In the genomic region with DNA sequence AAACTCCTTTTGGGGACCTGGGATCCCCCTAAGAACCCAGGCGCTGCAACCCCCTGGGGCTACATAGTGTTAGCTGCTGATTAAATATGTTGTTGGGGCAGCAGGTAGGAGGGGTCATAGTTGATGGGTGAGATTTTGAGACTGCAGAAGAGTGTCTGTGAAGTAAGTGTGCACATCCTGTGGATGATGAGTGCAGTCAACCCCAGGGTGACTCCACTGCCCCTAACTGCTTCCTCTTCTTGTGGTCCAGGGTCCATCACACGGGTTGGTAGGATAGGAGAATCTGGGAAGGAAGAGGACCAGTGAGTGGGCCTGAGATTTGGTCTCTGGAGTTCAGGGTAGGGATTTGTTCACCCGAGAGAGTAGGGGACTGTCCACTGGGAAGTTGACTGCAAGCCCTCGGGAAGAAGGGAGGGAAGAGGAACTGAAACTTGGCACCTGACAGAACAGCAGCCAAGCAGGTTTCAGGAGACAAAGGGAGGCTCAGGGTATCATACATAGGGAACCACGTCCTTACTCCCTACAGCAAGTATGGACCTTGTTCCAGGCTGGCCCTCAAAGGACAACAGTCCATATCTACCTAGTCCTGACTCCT, we compare ENCODE assay signal across 10 cellular contexts. TPM values are rescaled to one million over a fixed set of nuclear protein-coding genes. Genes with fewer than 3 reads are reported as not detected.
DNase-seq lines count a peak whose midpoint lies in the region; ATAC-seq and TF ChIP-seq lines count a peak whose summit lies in the region.
"Had no signal": no experiment of that assay in that cellular context is flagged by ENCODE, and none has a peak within 500 bp of the region (broad histone marks: within the 10 kb centered on the region; RNA-seq: fewer than 3 reads in every experiment).

No MANE protein-coding gene starts in this region.

- H3K9me3 ChIP-seq in AG04450 (ENCODE audit: control insufficient read depth, insufficient read depth, low read length) (peaks cover 3% of the 10 kb centered on the region; the same call in 1 of the 2 replicates), body of pancreas (no peaks in the 10 kb centered on the region)
- H3K9me3 ChIP-seq: mucosa of descending colon had no signal

- CTCF ChIA-PET in AG04450 (lab: Charles Lee) (interaction anchor here (0.6 to 3.0 kb wide), 4 partner anchors 18 to 212 kb away, joined by 3 to 19 read pairs (median 12); no protein-coding TSS in a partner anchor), GM10248 (lab: Yijun Ruan, JAX) (interaction anchor here (1.0 to 2.9 kb wide), 7 partner anchors 9 to 101 kb away, joined by 3 to 14 read pairs (median 9); partner anchors contain the start of gene DLG3)

- no peaks in the 10 kb centered on the region for H3K27me3 ChIP-seq in AG04450 (ENCODE audit: control insufficient read depth, insufficient read depth, low read length)
- no peaks in the 10 kb centered on the region for H3K27me3 ChIP-seq in body of pancreas

- H3K4me1 ChIP-seq in body of pancreas, result peaks cover 23% of the 10 kb centered on the region

- POLR2A ChIA-PET in AG04450 (lab: Yijun Ruan, JAX) (no interaction called here), GM10248 (lab: Yijun Ruan, JAX) (no interaction called here)

- TF ChIP-seq POLR2A in body of pancreas (IDR thresholded peaks at IDR 0.05), result no peak

- H3K4me3 ChIP-seq in AG04450 (ENCODE audit: low read depth, low read length) (peak overlapping the region; percentile 64), body of pancreas (no peak overlapping the region)
- H3K4me3 ChIP-seq: mucosa of descending colon had no signal

- DNase-seq in AG04450 (ENCODE audit: low read depth, low spot score) (no peak), body of pancreas (no peak), naive B cell (peak; percentile 14), retina (no peak), GM10248 (ENCODE audit: extremely low spot score) (no peak), DMS79 treated with DMSO at 0.1 percent for 48 hours (lab: John Stamatoyannopoulos, UW) (no peak), islet precursor cell (no peak)
- DNase-seq: NCI-H524 treated with DMSO at 0.1 percent for 48 hours had no signal

- H3K4me1 Mint-ChIP-seq in naive B cell, result peaks cover 38 to 43% (median 40%) of the 10 kb centered on the region in 3 donors

- H3K36me3 Mint-ChIP-seq in naive B cell, result no peaks in the 10 kb centered on the region

- ATAC-seq in HG03175 (IDR thresholded peaks at IDR 0.05; ENCODE audit: unreplicated experiment) (peak; percentile 32), body of pancreas (no peak), naive B cell (ENCODE audit: low read depth in 2 of 2) (no peak)

- H3K36me3 ChIP-seq in body of pancreas (replicated peaks in 1 of 2; ENCODE audit: insufficient read depth in 1 of 2, low read depth in 2 of 2), result no peaks in the 10 kb centered on the region

- peak overlapping the region; percentile 38 to 87 (median 84) for H3K4me3 Mint-ChIP-seq in naive B cell

- intact Hi-C loops in body of pancreas (cut with DNase I), result loop anchor here (10.0 kb wide), 1 partner anchor 102 kb away; no protein-coding TSS in a partner anchor

- WGBS in body of pancreas, 2 donors, result 40 to 43% methylated on average over 1 to 5 of the region's 5 CpGs

- peaks cover 0 to 6% (median 0%) of the 10 kb centered on the region in 7 donors for H3K9me3 Mint-ChIP-seq in naive B cell

- H3K27ac Mint-ChIP-seq in naive B cell, result peak overlapping the region in 3 of 6 donors; percentile 22 to 82 (median 61)

- H3K27ac ChIP-seq in AG04450 (ENCODE audit: low read depth, low read length), result no peak overlapping the region
- peak overlapping the region in 3 of 4 donors; percentile 70 to 96 (median 96) for H3K27ac ChIP-seq in body of pancreas

- TF ChIP-seq CTCF in AG04450 (IDR thresholded peaks at IDR 0.05; ENCODE audit: low read depth, low read length) (no peak), body of pancreas (IDR thresholded peaks at IDR 0.05) (no peak), GM10248 (IDR thresholded peaks at IDR 0.05; ENCODE audit: control extremely low read depth, extremely low read depth, low read depth, missing control alignments) (no peak)

- H3K27me3 Mint-ChIP-seq in naive B cell, result no peaks in the 10 kb centered on the region

RNA-seq across cellular contexts. Expression of gene DLG3, which starts 8.5 kb away (rescaled TPM):
- polyA plus RNA-seq in AG04450 (2011; rRNA removed) (28.3 and 29.2 TPM in 2 replicates), naive B cell (ENCODE audit: low read depth in 6 of 6) (1 to 10 TPM; 2.1 to 5.0 (median 3.2) TPM)
- 22.5 and 22.7 TPM in 2 replicates for polyA minus RNA-seq in AG04450 (2011; rRNA and poly(A)+ RNA removed)
- 10 to 100 TPM; 26.0 to 26.7 TPM for total RNA-seq in body of pancreas

RNA-seq across cellular contexts. Expression of gene GDPD2, which starts 30.0 kb away (rescaled TPM):
- polyA plus RNA-seq in AG04450 (2011; rRNA removed), result not detected in 2 replicates
- polyA minus RNA-seq in AG04450 (2011; rRNA and poly(A)+ RNA removed), result not detected in 2 replicates
- under 1 TPM in 1 of 2 donors, not detected in 1; 0.26 TPM for total RNA-seq in body of pancreas
- polyA plus RNA-seq in naive B cell (ENCODE audit: low read depth in 6 of 6), result not detected
